In genomic region chr11:118916842-118917388, GRCh38 we compare ENCODE assay signal across 8 cellular contexts. TPM values are rescaled to one million over a fixed set of nuclear protein-coding genes. Genes with fewer than 3 reads are reported as not detected.
A peak's percentile ranks its signal among the peaks of the same experiment; 100 is the strongest.
DNase-seq lines count a peak whose midpoint lies in the region; ATAC-seq and TF ChIP-seq lines count a peak whose summit lies in the region.

No MANE protein-coding gene starts in this region.

- peaks cover 34% of the 10 kb centered on the region for H3K4me1 ChIP-seq in Karpas-422 (ENCODE audit: low read length)

- DNase-seq in A172 (ENCODE audit: low spot score) (peak; percentile 30), chondrocyte (ENCODE audit: low spot score) (no peak), mesothelial cell of epicardium (ENCODE audit: low spot score in 2 of 2, unreplicated experiment in 2 of 2) (peak; percentile 27 to 66), Karpas-422 (no peak), GM20000 (ENCODE audit: low spot score) (no peak), SW480 (ENCODE audit: low spot score) (no peak)

- no peak for TF ChIP-seq RAD21 in Ishikawa (IDR thresholded peaks at IDR 0.05; ENCODE audit: low read depth)

- H3K9me2 ChIP-seq in Karpas-422 (replicated peaks; ENCODE audit: insufficient read depth, low read length), result no peaks in the 10 kb centered on the region

- H3K27ac Mint-ChIP-seq in chondrocyte (ENCODE audit: unreplicated experiment) (peak overlapping the region; percentile 100), mesothelial cell of epicardium (peak overlapping the region; percentile 98)

- no peaks in the 10 kb centered on the region for H3K79me2 ChIP-seq in Karpas-422 (ENCODE audit: low read length)

- H3K9ac ChIP-seq in Karpas-422 (ENCODE audit: low read length), result no peak overlapping the region

- ATAC-seq in HG03108 (IDR thresholded peaks at IDR 0.05; ENCODE audit: unreplicated experiment), result no peak

- no peaks in the 10 kb centered on the region for H3K27me3 ChIP-seq in Karpas-422 (ENCODE audit: low read length)

- H3K4me3 Mint-ChIP-seq in chondrocyte (ENCODE audit: unreplicated experiment), result peak overlapping the region; percentile 67
- peak overlapping the region; percentile 42 for H3K4me3 Mint-ChIP-seq in mesothelial cell of epicardium

- no peak overlapping the region for H3K4me3 ChIP-seq in Karpas-422 (ENCODE audit: low read length)

- no peak overlapping the region for H3K4me2 ChIP-seq in Karpas-422 (ENCODE audit: low read depth, low read length, poor library complexity, severe bottlenecking)

- H3K9me3 Mint-ChIP-seq in chondrocyte (ENCODE audit: low read depth), result no peaks in the 10 kb centered on the region
- H3K9me3 Mint-ChIP-seq in mesothelial cell of epicardium, result no peaks in the 10 kb centered on the region

- H2AFZ ChIP-seq in Karpas-422 (ENCODE audit: low read length), result no peak overlapping the region

- H3K4me1 Mint-ChIP-seq in chondrocyte (ENCODE audit: low read depth) (peaks cover 97% of the 10 kb centered on the region), mesothelial cell of epicardium (peaks cover 93% of the 10 kb centered on the region)

- no peak overlapping the region for H3K27ac ChIP-seq in Karpas-422 (ENCODE audit: low read length)

- no peaks in the 10 kb centered on the region for H3K36me3 Mint-ChIP-seq in chondrocyte (ENCODE audit: low read depth)
- H3K36me3 Mint-ChIP-seq in mesothelial cell of epicardium, result no peaks in the 10 kb centered on the region

- H3K27me3 Mint-ChIP-seq in chondrocyte (ENCODE audit: low read depth), result no peaks in the 10 kb centered on the region
- H3K27me3 Mint-ChIP-seq in mesothelial cell of epicardium (ENCODE audit: low read depth), result no peaks in the 10 kb centered on the region

- H3K9me3 ChIP-seq in Karpas-422 (ENCODE audit: low read length), result no peaks in the 10 kb centered on the region

- H4K20me1 ChIP-seq in Karpas-422 (ENCODE audit: insufficient read depth, low read depth, low read length), result no peaks in the 10 kb centered on the region

- TF ChIP-seq CTCF in chondrocyte (IDR thresholded peaks at IDR 0.05) (no peak), mesothelial cell of epicardium (IDR thresholded peaks at IDR 0.05; ENCODE audit: unreplicated experiment) (no peak), GM20000 (IDR thresholded peaks at IDR 0.05; ENCODE audit: extremely low read depth, missing control alignments) (no peak)

- no peaks in the 10 kb centered on the region for H3K36me3 ChIP-seq in Karpas-422 (ENCODE audit: insufficient read depth, low read length)

- no peak for TF ChIP-seq EP300 in Ishikawa (IDR thresholded peaks at IDR 0.05; ENCODE audit: borderline replicate concordance)

TF ChIP-seq in Ishikawa, 13 proteins besides CTCF, POLR2A, EP300 and RAD21:
- TF ChIP-seq YY1 (IDR thresholded peaks at IDR 0.05; ENCODE audit: low read depth) (0 out of 2 replicates have a peak, but pooled peaks have one; percentile 9), USF1 (IDR thresholded peaks at IDR 0.05) (no peak)

RNA-seq across cellular contexts. Expression of gene BCL9L, which starts 8.8 kb away (rescaled TPM):
- total RNA-seq in A172 (2014; rRNA removed; shearing (Covaris generic)), result 7.2 and 17.2 TPM in 2 replicates
- 131 to 145 TPM (median 138 TPM) in 3 replicates for total RNA-seq in chondrocyte
- 88.6 to 92.4 TPM (median 91.7 TPM) in 3 replicates for total RNA-seq in mesothelial cell of epicardium
- 0.18 and 0.56 TPM in 2 replicates for total RNA-seq in Karpas-422 (2014; rRNA removed; shearing (Covaris generic); ENCODE audit: low replicate concordance)

RNA-seq across cellular contexts. Expression of gene CXCR5, which starts 33.2 kb away (rescaled TPM):
- total RNA-seq in A172 (2014; rRNA removed; shearing (Covaris generic)), result 0.02 TPM in 1 of 2 replicates, not detected in the other
- total RNA-seq in chondrocyte (0.07 to 0.27 TPM in 2 of 3 replicates, not detected in the other), mesothelial cell of epicardium (not detected in 3 replicates)
- 0.71 and 1.2 TPM in 2 replicates for total RNA-seq in Karpas-422 (2014; rRNA removed; shearing (Covaris generic); ENCODE audit: low replicate concordance)

RNA-seq across cellular contexts. Expression of gene UPK2, which starts 39.2 kb away (rescaled TPM):
- not detected in 2 replicates for total RNA-seq in A172 (2014; rRNA removed; shearing (Covaris generic))
- total RNA-seq in chondrocyte (0.22 to 0.63 TPM (median 0.38 TPM) in 3 replicates), mesothelial cell of epicardium (2.2 to 3.0 TPM (median 2.7 TPM) in 3 replicates)
- total RNA-seq in Karpas-422 (2014; rRNA removed; shearing (Covaris generic); ENCODE audit: low replicate concordance), result not detected in 2 replicates

RNA-seq across cellular contexts. Expression of gene FOXR1, which starts 54.6 kb away (rescaled TPM):
- not detected in 2 replicates for total RNA-seq in A172 (2014; rRNA removed; shearing (Covaris generic))
- total RNA-seq in chondrocyte (not detected in 3 replicates), mesothelial cell of epicardium (not detected in 3 replicates)
- not detected in 2 replicates for total RNA-seq in Karpas-422 (2014; rRNA removed; shearing (Covaris generic); ENCODE audit: low replicate concordance)

Comparison
In these comparisons a context has a peak if more than half of its experiments do, and no peak if none do; other contexts are left out.
1. DNase-seq: peak in A172 (single experiment) and mesothelial cell of epicardium (2 of 2); none in chondrocyte (single experiment), Karpas-422 (single experiment), GM20000 (single experiment) and SW480 (single experiment).